Comparison of ENCODE assay signal across 27 cellular contexts in genomic region chr4:79217043-79217442, GRCh38.
"Had no signal": no experiment of that assay in that cellular context is flagged by ENCODE, and none has a peak within 500 bp of the region (broad histone marks: within the 10 kb centered on the region; RNA-seq: fewer than 3 reads in every experiment).

No MANE protein-coding gene starts in this region.

- ATAC-seq: activated CD8-positive, alpha-beta T cell treated with anti-CD3 and anti-CD28 coated beads for 36 hours; activated naive CD8-positive, alpha-beta T cell treated with anti-CD3 and anti-CD28 coated beads, Interleukin-2, amount 50 U/mL, for 24 hours; activated T-cell treated with anti-CD3 and anti-CD28 coated beads, Interleukin-2, amount 50 U/mL, for 4 hours; activated T-helper 17 cell treated with anti-CD3 and anti-CD28 coated beads, Interleukin-2, amount 50 U/mL, for 72 hours; left colon; naive thymus-derived CD4-positive, alpha-beta T cell; right cardiac atrium; SK-N-SH treated with all-trans-retinoic acid at 6 μM for 48 hours; T-helper 17 cell had no signal

- H3K36me3 ChIP-seq: esophagus squamous epithelium, spleen, suprapubic skin, tibial nerve, WERI-Rb-1 had no signal

- H3K4me3 ChIP-seq: esophagus squamous epithelium, spleen, suprapubic skin, tibial nerve had no signal

- H3K4me1 ChIP-seq: esophagus squamous epithelium, parathyroid adenoma, spleen, suprapubic skin, tibial nerve had no signal

- H3K27me3 ChIP-seq: esophagus squamous epithelium, spleen, suprapubic skin, tibial nerve had no signal

- H3K27ac ChIP-seq: epithelial cell of prostate, esophagus squamous epithelium, parathyroid adenoma, spleen, suprapubic skin, tibial nerve, WERI-Rb-1 had no signal

- DNase-seq: activated CD4-positive, alpha-beta T cell treated with anti-CD3 and anti-CD28 coated beads, Interleukin-2, amount 10 ng/mL, durations not matched to agents 24 days and 14 days; activated CD4-positive, CD25-positive, alpha-beta regulatory T cell treated with anti-CD3 and anti-CD28 coated beads, Interleukin-2, amount 50 U/mL, for 72 hours; activated CD8-positive, alpha-beta T cell treated with anti-CD3 and anti-CD28 coated beads for 36 hours; activated naive CD8-positive, alpha-beta T cell treated with anti-CD3 and anti-CD28 coated beads, Interleukin-2, amount 50 U/mL, for 24 hours; activated T-cell treated with anti-CD3 and anti-CD28 coated beads, Interleukin-2, amount 50 U/mL, for 4 hours; amygdala; dermis blood vessel endothelial cell; effector CD4-positive, alpha-beta T cell; esophagus squamous epithelium; foreskin melanocyte; kidney; left colon; midbrain; naive thymus-derived CD4-positive, alpha-beta T cell; occipital lobe; right cardiac atrium; spleen; stimulated activated naive CD4-positive, alpha-beta T cell; T-helper 17 cell; T1000; WERI-Rb-1 had no signal

- H3K9me3 ChIP-seq: esophagus squamous epithelium, spleen, suprapubic skin had no signal
